In the genomic region with DNA sequence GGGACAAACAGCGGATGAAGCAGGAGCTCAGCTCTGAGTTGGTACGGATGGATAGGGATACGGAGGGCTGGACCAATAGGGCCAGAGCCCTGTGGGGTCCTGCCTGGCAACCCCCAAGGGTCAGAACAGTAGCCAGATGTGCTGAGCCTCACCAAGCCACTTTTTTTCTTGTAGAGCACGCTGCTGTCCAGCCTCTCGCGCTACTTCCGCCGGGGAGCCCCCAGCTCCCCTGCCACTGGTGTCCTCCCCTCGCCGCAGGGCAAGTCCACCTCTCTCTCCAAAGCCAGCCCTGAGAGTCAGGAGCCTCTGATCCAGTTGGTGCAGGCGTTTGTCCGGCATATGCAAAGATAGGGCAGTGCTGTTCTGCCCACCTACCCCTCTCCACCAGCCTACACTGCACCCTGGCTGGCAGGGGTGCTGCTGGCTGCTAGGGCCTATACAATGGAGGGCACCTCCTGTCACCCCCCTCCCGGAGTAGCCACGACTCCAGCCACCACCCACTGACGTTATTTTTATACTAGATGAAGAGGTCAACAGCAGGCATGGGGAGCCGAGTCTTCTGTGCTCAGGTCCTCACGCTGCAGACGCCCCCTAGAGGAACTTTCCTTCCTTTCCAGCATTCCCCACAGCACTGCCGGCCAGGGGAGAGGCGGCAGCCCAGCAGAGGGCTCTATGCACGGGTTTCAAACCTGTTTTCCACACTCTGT, we compare ENCODE assay signal across 8 cellular contexts. TPM values are rescaled to one million over a fixed set of nuclear protein-coding genes. Genes with fewer than 3 reads are reported as not detected.
A peak's percentile ranks its signal among the peaks of the same experiment; 100 is the strongest.
DNase-seq lines count a peak whose midpoint lies in the region; ATAC-seq, FAIRE-seq and TF ChIP-seq lines count a peak whose summit lies in the region.

No MANE protein-coding gene starts in this region.

- H3K9me3 ChIP-seq in HUES48 (ENCODE audit: control insufficient read depth, insufficient read depth, low read length) (no peaks in the 10 kb centered on the region), Panc1 (ENCODE audit: control insufficient read depth, insufficient read depth, low read depth, low read length) (no peaks in the 10 kb centered on the region), pancreas (no peaks in the 10 kb centered on the region), vagina (no peaks in the 10 kb centered on the region)

- CTCF ChIA-PET in Panc1 (lab: Charles Lee) = interaction anchor here (0.5 to 0.6 kb wide), 4 partner anchors 22 to 176 kb away, joined by 3 to 6 read pairs (median 4); a partner anchor contains a TSS

- POLR2A ChIA-PET in Panc1 (lab: Charles Lee) = no interaction called here

- FAIRE-seq in D721Med (lab: Jason Lieb, UNC) (no peak), pancreas (lab: Jason Lieb, UNC) (no peak)

- in situ Hi-C loops in Panc1 (cut with HindIII; ENCODE audit: low pct_unique_long_range_greater_than_20kb, low sequenced_read_pairs) = no loop called here

- no peak for TF ChIP-seq POLR2A in vagina (IDR thresholded peaks at IDR 0.05)

- 54 to 59% methylated on average over 21 of the region's 21 CpGs for WGBS in pancreas, 2 donors

- H3K27me3 Mint-ChIP-seq in activated naive CD4-positive, alpha-beta T cell treated with anti-CD3 and anti-CD28 coated beads, Interleukin-2, amount 50 U/mL, for 24 hours = no peaks in the 10 kb centered on the region

- H3K27ac ChIP-seq in HUES48 (ENCODE audit: low read depth, low read length) (peak overlapping the region; percentile 37), Panc1 (ENCODE audit: low read length) (no peak overlapping the region), pancreas (no peak overlapping the region), vagina (peak overlapping the region; percentile 60)

- no peaks in the 10 kb centered on the region for H3K9me3 Mint-ChIP-seq in activated naive CD4-positive, alpha-beta T cell treated with anti-CD3 and anti-CD28 coated beads, Interleukin-2, amount 50 U/mL, for 24 hours

- peaks cover 86% of the 10 kb centered on the region for H3K36me3 ChIP-seq in HUES48 (ENCODE audit: control insufficient read depth, insufficient read depth, low read length)
- no peaks in the 10 kb centered on the region; the same call in 1 of the 2 replicates for H3K36me3 ChIP-seq in Panc1 (ENCODE audit: control insufficient read depth, insufficient read depth, low read length)
- peaks cover 4 to 26% (median 15%) of the 10 kb centered on the region in 3 donors for H3K36me3 ChIP-seq in pancreas
- peaks cover 0 to 61% of the 10 kb centered on the region in 2 donors for H3K36me3 ChIP-seq in vagina

- H3K27me3 ChIP-seq in HUES48 (ENCODE audit: control insufficient read depth, insufficient read depth, low read length) (no peaks in the 10 kb centered on the region), Panc1 (ENCODE audit: control insufficient read depth, insufficient read depth, low read length) (no peaks in the 10 kb centered on the region), pancreas (no peaks in the 10 kb centered on the region), vagina (no peaks in the 10 kb centered on the region)

- peak; percentile 85 for ATAC-seq in Panc1
- peak; percentile 74 to 89 (median 87) for ATAC-seq in pancreas

- TF ChIP-seq CTCF in D721Med (IDR thresholded peaks at IDR 0.05; ENCODE audit: insufficient read depth, missing control alignments) = peak; percentile 87
- TF ChIP-seq CTCF in Panc1 (IDR thresholded peaks at IDR 0.05) = peak; percentile 94
- peak; percentile 60 to 78 (median 66) for TF ChIP-seq CTCF in pancreas (IDR thresholded peaks at IDR 0.05)
- peak; percentile 21 to 64 (median 46) for TF ChIP-seq CTCF in vagina (IDR thresholded peaks at IDR 0.05)

- peak overlapping the region; percentile 51 for H3K27ac Mint-ChIP-seq in activated naive CD4-positive, alpha-beta T cell treated with anti-CD3 and anti-CD28 coated beads, Interleukin-2, amount 50 U/mL, for 24 hours

- peaks cover 10% of the 10 kb centered on the region for H3K36me3 Mint-ChIP-seq in activated naive CD4-positive, alpha-beta T cell treated with anti-CD3 and anti-CD28 coated beads, Interleukin-2, amount 50 U/mL, for 24 hours

- BruUV-seq in Panc1 (replicated peaks; lab: Mats Ljungman, UMichigan) = TSS peak; percentile 87

- H3K4me3 Mint-ChIP-seq in activated naive CD4-positive, alpha-beta T cell treated with anti-CD3 and anti-CD28 coated beads, Interleukin-2, amount 50 U/mL, for 24 hours = no peak overlapping the region

- H3K4me1 Mint-ChIP-seq in activated naive CD4-positive, alpha-beta T cell treated with anti-CD3 and anti-CD28 coated beads, Interleukin-2, amount 50 U/mL, for 24 hours = no peaks in the 10 kb centered on the region

- no peak overlapping the region for H3K9ac ChIP-seq in HUES48 (ENCODE audit: low read depth, low read length)

- H3K4me3 ChIP-seq in HUES48 (ENCODE audit: low read depth, low read length) = no peak overlapping the region
- no peak overlapping the region for H3K4me3 ChIP-seq in Panc1 (ENCODE audit: low read depth in 2 of 2, low read length in 2 of 2)
- H3K4me3 ChIP-seq in pancreas = no peak overlapping the region
- no peak overlapping the region for H3K4me3 ChIP-seq in vagina

- DNase-seq in D721Med (ENCODE audit: insufficient read length, low spot score) (peak; percentile 75), Panc1 (ENCODE audit: low read depth, low spot score) (no peak), globus pallidus (ENCODE audit: low spot score) (peak; percentile 87), pancreas (peak; percentile 55 to 77 (median 69)), vagina (ENCODE audit: extremely low spot score in 2 of 2) (no peak), NCI-H187 treated with DMSO at 0.1 percent for 48 hours (lab: John Stamatoyannopoulos, UW) (no peak)

- intact Hi-C loops in Panc1 (cut with micrococcal nuclease; ENCODE audit: unreplicated experiment) (no loop called here), pancreas (cut with DNase I) (no loop called here), vagina (cut with DNase I) (no loop called here)

- H3K4me1 ChIP-seq in HUES48 (ENCODE audit: control insufficient read depth, insufficient read depth, low read length) (no peaks in the 10 kb centered on the region), Panc1 (ENCODE audit: control insufficient read depth, insufficient read depth, low read length) (peaks cover 8% of the 10 kb centered on the region; the same call in 1 of the 2 replicates), pancreas (no peaks in the 10 kb centered on the region), vagina (peaks cover 23% of the 10 kb centered on the region)

RNA-seq across cellular contexts. Expression of a gene that starts 21.6 kb away (rescaled TPM):
- total RNA-seq in Panc1 (2021; ENCODE audit: unreplicated experiment) = 68.3 TPM
- polyA plus RNA-seq in Panc1 (2012; ENCODE audit: insufficient read length) = 94.4 TPM
- 10 to 100 TPM; 46.6 to 79.7 (median 70.8) TPM for total RNA-seq in pancreas
- polyA plus RNA-seq in pancreas = 100 to 1,000 TPM; 188 to 201 TPM
- total RNA-seq in vagina = 86.2 TPM

RNA-seq across cellular contexts. Expression of a gene that starts 29.9 kb away (rescaled TPM):
- total RNA-seq in Panc1 (2021; ENCODE audit: unreplicated experiment) (23.0 TPM), pancreas (10 to 100 TPM in 1 of 6 donors, 1 to 10 TPM in 5; 7.5 to 17.1 (median 9.3) TPM), vagina (35.1 TPM)
- polyA plus RNA-seq in Panc1 (2012; ENCODE audit: insufficient read length) = 13.1 TPM
- 10 to 100 TPM; 27.8 to 30.9 TPM for polyA plus RNA-seq in pancreas

RNA-seq across cellular contexts. Expression of a gene that starts 59.0 kb away (rescaled TPM):
- total RNA-seq in Panc1 (2021; ENCODE audit: unreplicated experiment) (69.9 TPM), pancreas (10 to 100 TPM; 11.5 to 20.8 (median 13.5) TPM), vagina (69.0 TPM)
- polyA plus RNA-seq in Panc1 (2012; ENCODE audit: insufficient read length) = 42.6 TPM
- 10 to 100 TPM; 10.8 to 18.0 TPM for polyA plus RNA-seq in pancreas

RNA-seq across cellular contexts. Expression of a gene that starts 59.1 kb away (rescaled TPM):
- total RNA-seq in Panc1 (2021; ENCODE audit: unreplicated experiment) = 20.0 TPM
- 20.1 TPM for polyA plus RNA-seq in Panc1 (2012; ENCODE audit: insufficient read length)
- 1 to 10 TPM; 5.7 to 8.2 (median 6.6) TPM for total RNA-seq in pancreas
- 1 to 10 TPM; 5.4 to 8.5 TPM for polyA plus RNA-seq in pancreas
- 8.1 TPM for total RNA-seq in vagina

Comparison
In these comparisons a context has a peak if more than half of its experiments do, and no peak if none do; other contexts are left out.
1. DNase-seq: peak in D721Med (single experiment), globus pallidus (single experiment) and pancreas (6 of 6); none in Panc1 (single experiment), vagina (0 of 2) and NCI-H187 treated with DMSO at 0.1 percent for 48 hours (single experiment).
2. H3K27ac ChIP-seq: peak in HUES48 (single experiment) and vagina (single experiment); none in Panc1 (single experiment) and pancreas (0 of 4).
3. Peak in every context shown above with its lines, with median percentiles within 50 percentile points of each other: CTCF ChIP-seq.